Comparison of ENCODE assay signal across 1 cellular context in the genomic region with DNA sequence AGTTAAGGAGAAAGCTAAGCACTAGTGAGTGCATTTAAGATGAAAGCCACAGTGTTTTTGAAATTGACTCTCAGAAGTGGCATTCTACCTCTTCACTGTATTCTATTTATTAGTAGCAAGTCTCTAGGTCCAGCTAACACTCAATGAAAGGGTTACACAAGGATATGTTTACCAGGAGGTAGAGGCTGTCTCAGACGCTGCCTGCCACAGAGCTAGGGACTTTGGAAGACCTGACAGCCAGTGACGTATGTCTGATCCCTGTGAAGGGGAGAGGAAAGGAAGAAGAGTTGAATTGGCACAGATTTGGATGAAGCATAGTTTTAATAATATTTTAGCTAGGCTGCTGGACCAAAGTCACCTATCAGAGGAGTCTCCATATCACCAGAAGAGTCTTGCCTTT.
TF ChIP-seq lines count a peak whose summit lies in the region.

No MANE protein-coding gene starts in this region.

TF ChIP-seq in HepG2, 621 proteins besides CTCF, POLR2A, EP300 and RAD21:
- TF ChIP-seq ZNF652 (CRISPR knock-in tag; IDR thresholded peaks at IDR 0.05; ENCODE audit: borderline replicate concordance, low read depth) = peak; percentile 88
- peak; percentile 61; the same call in 1 of the 2 replicates for TF ChIP-seq CREB1 (IDR thresholded peaks at IDR 0.05)
- no peak for TF ChIP-seq CREB1 (CRISPR knock-in tag; IDR thresholded peaks at IDR 0.05)
- peak; percentile 74; the same call in 1 of the 2 replicates for TF ChIP-seq ZNF292 (CRISPR knock-in tag; IDR thresholded peaks at IDR 0.05; ENCODE audit: borderline replicate concordance, low read depth)
- no peak for TF ChIP-seq TARDBP (CRISPR knock-in tag; IDR thresholded peaks at IDR 0.05)
- TF ChIP-seq ZNF335 (CRISPR knock-in tag; IDR thresholded peaks at IDR 0.05) = peak; percentile 79; the same call in 1 of the 2 replicates
- TF ChIP-seq, protein P1, sequence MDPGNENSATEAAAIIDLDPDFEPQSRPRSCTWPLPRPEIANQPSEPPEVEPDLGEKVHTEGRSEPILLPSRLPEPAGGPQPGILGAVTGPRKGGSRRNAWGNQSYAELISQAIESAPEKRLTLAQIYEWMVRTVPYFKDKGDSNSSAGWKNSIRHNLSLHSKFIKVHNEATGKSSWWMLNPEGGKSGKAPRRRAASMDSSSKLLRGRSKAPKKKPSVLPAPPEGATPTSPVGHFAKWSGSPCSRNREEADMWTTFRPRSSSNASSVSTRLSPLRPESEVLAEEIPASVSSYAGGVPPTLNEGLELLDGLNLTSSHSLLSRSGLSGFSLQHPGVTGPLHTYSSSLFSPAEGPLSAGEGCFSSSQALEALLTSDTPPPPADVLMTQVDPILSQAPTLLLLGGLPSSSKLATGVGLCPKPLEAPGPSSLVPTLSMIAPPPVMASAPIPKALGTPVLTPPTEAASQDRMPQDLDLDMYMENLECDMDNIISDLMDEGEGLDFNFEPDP (CRISPR knock-in tag; conservative IDR thresholded peaks at IDR 0.05) = no peak
- no peak for TF ChIP-seq SOX6 (IDR thresholded peaks at IDR 0.05)
- TF ChIP-seq SOX6 (CRISPR knock-in tag; IDR thresholded peaks at IDR 0.05) = no peak
- no peak for TF ChIP-seq ZBTB3 (CRISPR knock-in tag; IDR thresholded peaks at IDR 0.05; ENCODE audit: borderline replicate concordance, low read depth)
